In genomic region chr1:52927219-52928082, GRCh38 we compare ENCODE assay signal across 8 cellular contexts. TPM values are rescaled to one million over a fixed set of nuclear protein-coding genes. Genes with fewer than 3 reads are reported as not detected.
DNase-seq lines count a peak whose midpoint lies in the region; ATAC-seq lines count a peak whose summit lies in the region.

A gene with protein sequence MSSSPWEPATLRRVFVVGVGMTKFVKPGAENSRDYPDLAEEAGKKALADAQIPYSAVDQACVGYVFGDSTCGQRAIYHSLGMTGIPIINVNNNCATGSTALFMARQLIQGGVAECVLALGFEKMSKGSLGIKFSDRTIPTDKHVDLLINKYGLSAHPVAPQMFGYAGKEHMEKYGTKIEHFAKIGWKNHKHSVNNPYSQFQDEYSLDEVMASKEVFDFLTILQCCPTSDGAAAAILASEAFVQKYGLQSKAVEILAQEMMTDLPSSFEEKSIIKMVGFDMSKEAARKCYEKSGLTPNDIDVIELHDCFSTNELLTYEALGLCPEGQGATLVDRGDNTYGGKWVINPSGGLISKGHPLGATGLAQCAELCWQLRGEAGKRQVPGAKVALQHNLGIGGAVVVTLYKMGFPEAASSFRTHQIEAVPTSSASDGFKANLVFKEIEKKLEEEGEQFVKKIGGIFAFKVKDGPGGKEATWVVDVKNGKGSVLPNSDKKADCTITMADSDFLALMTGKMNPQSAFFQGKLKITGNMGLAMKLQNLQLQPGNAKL (plus strand): TSS chr1:52927276. CDS start chr1:52927397, 121 bp downstream.

- H3K9me3 Mint-ChIP-seq in activated T-cell treated with anti-CD3 and anti-CD28 coated beads, Interleukin-2, amount 50 U/mL, for 24 hours = no peaks in the 10 kb centered on the region

- peak within 1 kb of the TSS; percentile 70 for H3K27ac Mint-ChIP-seq in activated T-cell treated with anti-CD3 and anti-CD28 coated beads, Interleukin-2, amount 50 U/mL, for 24 hours

- peak within 1 kb of the TSS; percentile 84 to 92 for H3K4me3 ChIP-seq in muscle layer of duodenum (ENCODE audit: low read depth in 1 of 2, low read length in 2 of 2)

- H3K27me3 ChIP-seq in muscle layer of duodenum (ENCODE audit: low read depth, low read length) = no peaks in the 10 kb centered on the region

- peak; percentile 81 for DNase-seq in NCI-H2029 (lab: John Stamatoyannopoulos, UW)
- DNase-seq in NCI-H2029 treated with DMSO at 0.1 percent for 48 hours (lab: John Stamatoyannopoulos, UW) = no peak
- DNase-seq in NOMO-1 treated with dmso at 0.1 percent for 144 hours (lab: John Stamatoyannopoulos, UW; ENCODE audit: unreplicated experiment) = peak; percentile 11
- peak; percentile 87 for DNase-seq in activated T-cell treated with anti-CD3 and anti-CD28 coated beads, Interleukin-2, amount 50 U/mL, for 24 hours
- DNase-seq in stimulated activated CD8-positive, alpha-beta memory T cell treated with anti-CD3 and anti-CD28 coated beads, Interleukin-7, amount 100 ng/mL, for 1 hour (ENCODE audit: low read depth in 2 of 2) = peak; percentile 63 to 64

- H3K9me3 ChIP-seq in muscle layer of duodenum (ENCODE audit: control insufficient read depth in 1 of 2, low read length in 2 of 2) = no peaks in the 10 kb centered on the region

- peaks cover 4% of the 10 kb centered on the region in 2 donors for H3K4me1 ChIP-seq in muscle layer of duodenum (ENCODE audit: control insufficient read depth in 1 of 2, insufficient read depth in 2 of 2, low read length in 2 of 2)

- H3K36me3 ChIP-seq in muscle layer of duodenum (ENCODE audit: control insufficient read depth in 1 of 2, insufficient read depth in 2 of 2, low read length in 2 of 2) = no peaks in the 10 kb centered on the region

- peaks cover 20% of the 10 kb centered on the region for H3K4me1 Mint-ChIP-seq in activated T-cell treated with anti-CD3 and anti-CD28 coated beads, Interleukin-2, amount 50 U/mL, for 24 hours (ENCODE audit: low read depth)

- ATAC-seq in HG03354 (IDR thresholded peaks at IDR 0.05; ENCODE audit: poor library complexity, severe bottlenecking, unreplicated experiment) = peak; percentile 73
- ATAC-seq in esophagus mucosa = peak; percentile 90

- H3K27me3 Mint-ChIP-seq in activated T-cell treated with anti-CD3 and anti-CD28 coated beads, Interleukin-2, amount 50 U/mL, for 24 hours = no peaks in the 10 kb centered on the region

- peaks cover 10% of the 10 kb centered on the region for H3K36me3 Mint-ChIP-seq in activated T-cell treated with anti-CD3 and anti-CD28 coated beads, Interleukin-2, amount 50 U/mL, for 24 hours (ENCODE audit: low read depth)

- peak within 1 kb of the TSS; percentile 82 for H3K4me3 Mint-ChIP-seq in activated T-cell treated with anti-CD3 and anti-CD28 coated beads, Interleukin-2, amount 50 U/mL, for 24 hours

- peak within 1 kb of the TSS; percentile 75 for H3K27ac ChIP-seq in muscle layer of duodenum (ENCODE audit: low read length)

RNA-seq across cellular contexts. Expression of the gene that starts here (rescaled TPM):
- total RNA-seq in esophagus mucosa = 84.7 TPM
